ENCODE assay signal across 8 cellular contexts in the genomic region with DNA sequence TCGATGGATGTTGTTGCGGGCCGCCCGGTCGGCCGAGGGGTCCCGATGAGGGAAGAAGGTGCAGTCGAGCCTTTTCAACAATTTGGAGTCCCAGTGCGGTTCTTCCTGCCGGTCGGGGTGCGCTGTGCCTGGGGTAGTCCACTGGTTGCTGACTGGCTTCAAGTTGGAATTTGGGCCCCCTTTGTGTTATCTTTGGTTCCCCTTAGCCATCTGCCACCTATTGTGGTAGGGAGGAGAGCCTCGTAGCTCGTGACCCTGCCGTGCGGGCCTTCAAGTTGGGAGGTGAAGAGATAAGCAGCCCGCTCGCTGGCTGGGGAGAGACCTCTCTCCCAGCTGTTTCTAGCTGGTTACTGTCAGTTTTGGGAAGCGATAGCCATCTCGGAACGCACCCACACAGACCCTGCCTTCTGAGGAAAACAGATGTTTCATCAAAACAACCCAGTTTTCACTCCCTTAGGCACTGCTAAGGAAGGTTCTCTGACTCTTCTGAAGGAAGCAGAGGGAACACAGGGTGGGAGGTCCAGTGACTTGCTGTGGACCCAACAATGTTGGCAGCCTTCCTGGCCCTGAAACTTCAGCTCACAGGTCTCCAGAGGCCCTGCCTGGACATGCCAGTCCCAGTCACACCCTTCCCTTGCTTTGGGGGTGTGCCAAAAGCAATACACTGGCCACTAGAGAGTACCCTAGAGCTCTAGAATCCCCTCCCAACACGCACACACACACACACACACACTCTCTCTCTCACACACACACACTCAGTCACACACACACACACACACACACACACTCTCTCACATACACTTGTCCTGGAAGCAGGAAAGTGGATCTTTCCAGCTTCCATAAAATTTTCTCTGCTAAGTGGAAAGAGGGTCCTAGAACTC. TPM values are rescaled to one million over a fixed set of nuclear protein-coding genes. Genes with fewer than 3 reads are reported as not detected.
DNase-seq lines count a peak whose midpoint lies in the region; ATAC-seq and TF ChIP-seq lines count a peak whose summit lies in the region.

No MANE protein-coding gene starts in this region.

- peak overlapping the region; percentile 95 for H3K4me3 Mint-ChIP-seq in endothelial cell (ENCODE audit: unreplicated experiment)
- H3K4me3 Mint-ChIP-seq in memory B cell, result peak overlapping the region; percentile 99

- DNase-seq in NCI-H510A treated with DMSO at 0.1 percent for 48 hours (lab: John Stamatoyannopoulos, UW), result peak; percentile 33
- no peak for DNase-seq in NCI-H510A (lab: John Stamatoyannopoulos, UW)
- peak; percentile 58 for DNase-seq in NCI-H128 (lab: John Stamatoyannopoulos, UW; ENCODE audit: unreplicated experiment)
- peak; percentile 38 to 47 for DNase-seq in activated CD4-positive, alpha-beta T cell treated with anti-CD3 and anti-CD28 coated beads for 4 hours
- no peak for DNase-seq in endothelial cell (ENCODE audit: low spot score)
- DNase-seq in memory B cell (ENCODE audit: low spot score in 2 of 2), result no peak
- DNase-seq in stromal cell of bone marrow (ENCODE audit: low read depth), result peak; percentile 62

- H3K36me3 Mint-ChIP-seq in endothelial cell (ENCODE audit: low read depth, unreplicated experiment), result peaks cover 43% of the 10 kb centered on the region
- peaks cover 44% of the 10 kb centered on the region for H3K36me3 Mint-ChIP-seq in memory B cell

- H3K27me3 Mint-ChIP-seq in endothelial cell (ENCODE audit: unreplicated experiment) (peaks cover 18% of the 10 kb centered on the region), memory B cell (no peaks in the 10 kb centered on the region)

- H3K9me3 Mint-ChIP-seq in endothelial cell (ENCODE audit: unreplicated experiment) (no peaks in the 10 kb centered on the region), memory B cell (no peaks in the 10 kb centered on the region)

- H3K4me1 Mint-ChIP-seq in endothelial cell (ENCODE audit: unreplicated experiment) (peaks cover 64% of the 10 kb centered on the region), memory B cell (peaks cover 55% of the 10 kb centered on the region)

- no peak for ATAC-seq in memory B cell (ENCODE audit: low read depth)
- no peak for ATAC-seq in GM18517 (IDR thresholded peaks at IDR 0.05; ENCODE audit: unreplicated experiment)

- no peak for TF ChIP-seq CTCF in endothelial cell (IDR thresholded peaks at IDR 0.05; ENCODE audit: unreplicated experiment)

- H3K27ac Mint-ChIP-seq in endothelial cell (ENCODE audit: unreplicated experiment) (peak overlapping the region; percentile 77), memory B cell (peak overlapping the region; percentile 100)

RNA-seq across cellular contexts. Expression of gene BTG2, which starts 1.0 kb away (rescaled TPM):
- total RNA-seq in endothelial cell (ENCODE audit: unreplicated experiment), result 80.0 TPM

RNA-seq across cellular contexts. Expression of gene FMOD, which starts 44.6 kb away (rescaled TPM):
- not detected for total RNA-seq in endothelial cell (ENCODE audit: unreplicated experiment)

Comparison
In these comparisons a context has a peak if more than half of its experiments do, and no peak if none do; other contexts are left out.
1. DNase-seq: peak in NCI-H510A treated with DMSO at 0.1 percent for 48 hours (single experiment), NCI-H128 (single experiment), activated CD4-positive, alpha-beta T cell treated with anti-CD3 and anti-CD28 coated beads for 4 hours (2 of 2) and stromal cell of bone marrow (single experiment); none in NCI-H510A (single experiment), endothelial cell (single experiment) and memory B cell (0 of 2).